Comparison of ENCODE assay signal across 9 cellular contexts in the genomic region with DNA sequence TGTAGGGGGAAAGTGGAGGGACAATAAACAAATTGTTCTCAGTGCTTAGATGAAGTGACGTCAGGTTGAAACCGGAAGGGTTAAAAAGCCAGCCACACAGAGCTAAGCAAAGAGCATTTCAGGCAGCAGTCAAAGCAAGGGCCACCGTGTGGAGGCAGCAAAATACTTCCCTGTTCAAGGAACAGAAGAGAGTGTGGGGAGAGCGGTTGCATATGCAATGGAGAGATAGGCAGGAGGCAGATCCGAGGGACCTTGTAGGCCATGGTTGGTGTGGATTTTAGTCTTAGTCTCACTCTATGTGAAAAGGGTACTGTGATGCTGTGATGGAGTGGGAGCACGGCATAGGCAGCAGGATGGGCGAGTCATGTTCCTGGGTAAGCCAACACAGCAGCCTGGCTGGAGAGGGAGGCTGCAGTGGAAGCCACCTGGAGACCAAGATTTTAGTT. TPM values are rescaled to one million over a fixed set of nuclear protein-coding genes. Genes with fewer than 3 reads are reported as not detected.
A peak's percentile ranks its signal among the peaks of the same experiment; 100 is the strongest.
DNase-seq lines count a peak whose midpoint lies in the region; ATAC-seq and TF ChIP-seq lines count a peak whose summit lies in the region.
"Had no signal": no experiment of that assay in that cellular context is flagged by ENCODE, and none has a peak within 500 bp of the region (broad histone marks: within the 10 kb centered on the region; RNA-seq: fewer than 3 reads in every experiment).

No MANE protein-coding gene starts in this region.

- BruUV-seq in Calu3 (replicated peaks; lab: Mats Ljungman, UMichigan): no TSS peak

- peak; percentile 29 for ATAC-seq in HG03342 (IDR thresholded peaks at IDR 0.05; ENCODE audit: unreplicated experiment)

- no peak for TF ChIP-seq POLR2A in lower leg skin (IDR thresholded peaks at IDR 0.05)

- POLR2A ChIA-PET in activated CD4-positive, alpha-beta memory T cell treated with anti-CD3 and anti-CD28 coated beads for 36 hours (lab: Charles Lee): interaction anchor here (0.7 to 1.2 kb wide), 2 partner anchors 27 to 200 kb away, joined by 3 to 4 read pairs; a partner anchor contains a TSS

- intact Hi-C loops in Calu3 (cut with micrococcal nuclease; ENCODE audit: unreplicated experiment): no loop called here
- intact Hi-C loops in activated CD4-positive, alpha-beta memory T cell treated with anti-CD3 and anti-CD28 coated beads for 36 hours (cut with micrococcal nuclease): loop anchor here (5.0 kb wide), 1 partner anchor 34 kb away; no protein-coding TSS in a partner anchor
- intact Hi-C loops in lower leg skin (cut with DNase I; ENCODE audit: low total_unique reads): no loop called here

- H3K27ac Mint-ChIP-seq in Calu3 (ENCODE audit: unreplicated experiment) (no peak overlapping the region), immature natural killer cell (no peak overlapping the region)
- H3K27ac Mint-ChIP-seq in activated CD4-positive, alpha-beta memory T cell treated with anti-CD3 and anti-CD28 coated beads for 36 hours: no peak overlapping the region

- CTCF ChIA-PET in Calu3 (lab: Charles Lee): no interaction called here
- CTCF ChIA-PET in activated CD4-positive, alpha-beta memory T cell treated with anti-CD3 and anti-CD28 coated beads for 36 hours (lab: Charles Lee): interaction anchor here (1.0 to 1.9 kb wide), 6 partner anchors 32 to 209 kb away, joined by 3 to 11 read pairs (median 4); a partner anchor contains a TSS

- no peaks in the 10 kb centered on the region for H3K27me3 Mint-ChIP-seq in Calu3 (ENCODE audit: unreplicated experiment)
- H3K27me3 Mint-ChIP-seq in activated CD4-positive, alpha-beta memory T cell treated with anti-CD3 and anti-CD28 coated beads for 36 hours: no peaks in the 10 kb centered on the region
- H3K27me3 Mint-ChIP-seq in immature natural killer cell (ENCODE audit: low read depth in 3 of 3): peaks cover 8 to 10% (median 9%) of the 10 kb centered on the region in 3 donors

- H3K36me3 Mint-ChIP-seq in Calu3 (ENCODE audit: insufficient read depth, unreplicated experiment): peaks cover 13% of the 10 kb centered on the region
- H3K36me3 Mint-ChIP-seq in activated CD4-positive, alpha-beta memory T cell treated with anti-CD3 and anti-CD28 coated beads for 36 hours: peaks cover 6% of the 10 kb centered on the region
- no peaks in the 10 kb centered on the region for H3K36me3 Mint-ChIP-seq in immature natural killer cell

- H3K9me3 Mint-ChIP-seq in Calu3 (ENCODE audit: low read depth, unreplicated experiment) (no peaks in the 10 kb centered on the region), immature natural killer cell (no peaks in the 10 kb centered on the region)
- no peaks in the 10 kb centered on the region for H3K9me3 Mint-ChIP-seq in activated CD4-positive, alpha-beta memory T cell treated with anti-CD3 and anti-CD28 coated beads for 36 hours

- WGBS in lower leg skin, 2 donors: 51 to 57% methylated on average over 7 of the region's 7 CpGs

- H3K4me3 ChIP-seq in lower leg skin (ENCODE audit: low read depth, poor library complexity, severe bottlenecking): no peak overlapping the region

- peak; percentile 36 for DNase-seq in Calu3
- DNase-seq in activated CD4-positive, alpha-beta memory T cell treated with anti-CD3 and anti-CD28 coated beads for 36 hours: peak; percentile 59
- DNase-seq in iris pigment epithelial cell (ENCODE audit: low read depth): peak; percentile 37
- no peak for DNase-seq in immature natural killer cell
- no peak for DNase-seq in lower leg skin (ENCODE audit: low spot score in 2 of 2)
- no peak for DNase-seq in NCI-H82 treated with DMSO at 0.1 percent for 48 hours (lab: John Stamatoyannopoulos, UW; ENCODE audit: unreplicated experiment)
- DNase-seq in NCI-H1048 (lab: John Stamatoyannopoulos, UW): no peak
- DNase-seq: RPMI8226 had no signal

- H3K4me3 Mint-ChIP-seq in Calu3 (ENCODE audit: low read depth, unreplicated experiment) (no peak overlapping the region), immature natural killer cell (no peak overlapping the region)
- H3K4me3 Mint-ChIP-seq in activated CD4-positive, alpha-beta memory T cell treated with anti-CD3 and anti-CD28 coated beads for 36 hours: no peak overlapping the region

- TF ChIP-seq CTCF in Calu3 (IDR thresholded peaks at IDR 0.05; ENCODE audit: unreplicated experiment) (no peak), lower leg skin (IDR thresholded peaks at IDR 0.05) (no peak)

- H3K4me1 Mint-ChIP-seq in Calu3 (ENCODE audit: low read depth, unreplicated experiment): peaks cover 7% of the 10 kb centered on the region
- peaks cover 8% of the 10 kb centered on the region for H3K4me1 Mint-ChIP-seq in activated CD4-positive, alpha-beta memory T cell treated with anti-CD3 and anti-CD28 coated beads for 36 hours (ENCODE audit: low read depth)
- peaks cover 15 to 22% of the 10 kb centered on the region in 2 donors for H3K4me1 Mint-ChIP-seq in immature natural killer cell

RNA-seq across cellular contexts. Expression of a gene that starts 3.8 kb away (rescaled TPM):
- total RNA-seq in Calu3 (2022) (13.1 and 16.0 TPM in 2 replicates), lower leg skin (10 to 100 TPM; 13.0 to 33.3 (median 18.4) TPM)
- total RNA-seq in activated CD4-positive, alpha-beta memory T cell treated with anti-CD3 and anti-CD28 coated beads for 36 hours: 10 to 100 TPM; 56.1 to 57.0 TPM
- 100 to 1,000 TPM in 1 of 3 donors, 10 to 100 TPM in 2; 81.1 to 101 (median 82.8) TPM for polyA plus RNA-seq in immature natural killer cell

RNA-seq across cellular contexts. Expression of a gene that starts 45.2 kb away (rescaled TPM):
- total RNA-seq in Calu3 (2022): 25.6 and 31.2 TPM in 2 replicates
- total RNA-seq in activated CD4-positive, alpha-beta memory T cell treated with anti-CD3 and anti-CD28 coated beads for 36 hours: 10 to 100 TPM; 26.1 to 27.7 TPM
- polyA plus RNA-seq in immature natural killer cell: 1 to 10 TPM; 4.1 to 8.6 (median 5.0) TPM
- total RNA-seq in lower leg skin: 10 to 100 TPM; 49.2 to 68.6 (median 51.7) TPM

Comparison
In these comparisons a context has a peak if more than half of its experiments do, and no peak if none do; other contexts are left out.
1. DNase-seq: peak in Calu3 (single experiment), activated CD4-positive, alpha-beta memory T cell treated with anti-CD3 and anti-CD28 coated beads for 36 hours (single experiment) and iris pigment epithelial cell (single experiment); none in immature natural killer cell (0 of 3), lower leg skin (0 of 2), NCI-H82 treated with DMSO at 0.1 percent for 48 hours (single experiment) and NCI-H1048 (single experiment).